ENCODE assay signal across 8 cellular contexts in genomic region chr11:64245401-64245796, GRCh38. TPM values are rescaled to one million over a fixed set of nuclear protein-coding genes. Genes with fewer than 3 reads are reported as not detected.
DNase-seq lines count a peak whose midpoint lies in the region; ATAC-seq and TF ChIP-seq lines count a peak whose summit lies in the region.

No MANE protein-coding gene starts in this region.

- peak overlapping the region; percentile 92 for H3K4me3 Mint-ChIP-seq in activated naive CD8-positive, alpha-beta T cell treated with anti-CD3 and anti-CD28 coated beads, Interleukin-2, amount 50 U/mL, for 24 hours

- no peaks in the 10 kb centered on the region for H3K9me3 ChIP-seq in BE2C

- peaks cover 14% of the 10 kb centered on the region for H3K36me3 Mint-ChIP-seq in activated naive CD8-positive, alpha-beta T cell treated with anti-CD3 and anti-CD28 coated beads, Interleukin-2, amount 50 U/mL, for 24 hours (ENCODE audit: low read depth)

- no peaks in the 10 kb centered on the region; the same call in 1 of the 2 replicates for H3K4me1 ChIP-seq in BE2C

- ATAC-seq in activated naive CD8-positive, alpha-beta T cell treated with anti-CD3 and anti-CD28 coated beads, Interleukin-2, amount 50 U/mL, for 24 hours = no peak
- no peak for ATAC-seq in GM18511 (IDR thresholded peaks at IDR 0.05; ENCODE audit: unreplicated experiment)

- DNase-seq in BE2C (no peak), LNCaP clone FGC (ENCODE audit: low read depth) (no peak), H4 (ENCODE audit: low spot score) (no peak), DMS153 (lab: John Stamatoyannopoulos, UW) (no peak)
- DNase-seq in activated naive CD8-positive, alpha-beta T cell treated with anti-CD3 and anti-CD28 coated beads, Interleukin-2, amount 50 U/mL, for 24 hours = no peak
- peak; percentile 35 for DNase-seq in stimulated activated CD8-positive, alpha-beta memory T cell treated with anti-CD3 and anti-CD28 coated beads, Interleukin-12 subunit alpha, Interleukin-12 subunit beta, amount 100 ng/mL, for 4 hours (ENCODE audit: low read depth)

- H3K27me3 ChIP-seq in BE2C = no peaks in the 10 kb centered on the region

- no peaks in the 10 kb centered on the region for H3K27me3 Mint-ChIP-seq in activated naive CD8-positive, alpha-beta T cell treated with anti-CD3 and anti-CD28 coated beads, Interleukin-2, amount 50 U/mL, for 24 hours

- TF ChIP-seq CTCF in BE2C (IDR thresholded peaks at IDR 0.05; ENCODE audit: low read depth, low read length) = no peak
- no peak for TF ChIP-seq CTCF in LNCaP clone FGC (IDR thresholded peaks at IDR 0.05; ENCODE audit: control insufficient read depth, extremely low read depth, insufficient read depth)

- H3K36me3 ChIP-seq in BE2C = no peaks in the 10 kb centered on the region

- H3K4me1 Mint-ChIP-seq in activated naive CD8-positive, alpha-beta T cell treated with anti-CD3 and anti-CD28 coated beads, Interleukin-2, amount 50 U/mL, for 24 hours = peaks cover 35% of the 10 kb centered on the region

- H3K4me3 ChIP-seq in BE2C (ENCODE audit: low read depth, low read length) = peak overlapping the region; percentile 81
- H3K4me3 ChIP-seq in LNCaP clone FGC (ENCODE audit: low read depth, low read length) = peak overlapping the region; percentile 96
- H3K4me3 ChIP-seq in iPS-11a (ENCODE audit: low read depth, low read length) = peak overlapping the region; percentile 97

- peak overlapping the region; percentile 96 for H3K27ac Mint-ChIP-seq in activated naive CD8-positive, alpha-beta T cell treated with anti-CD3 and anti-CD28 coated beads, Interleukin-2, amount 50 U/mL, for 24 hours

- H3K9me3 Mint-ChIP-seq in activated naive CD8-positive, alpha-beta T cell treated with anti-CD3 and anti-CD28 coated beads, Interleukin-2, amount 50 U/mL, for 24 hours = no peaks in the 10 kb centered on the region

RNA-seq across cellular contexts. Expression of gene PPP1R14B, which starts 1.3 kb away (rescaled TPM):
- polyA plus RNA-seq in BE2C (2012; ENCODE audit: insufficient read depth, insufficient read length, low read depth) = 310 TPM
- total RNA-seq in H4 (2014; rRNA removed; shearing (Covaris generic)) = 242 and 321 TPM in 2 replicates

RNA-seq across cellular contexts. Expression of gene FKBP2, which starts 4.5 kb away (rescaled TPM):
- 110 TPM for polyA plus RNA-seq in BE2C (2012; ENCODE audit: insufficient read depth, insufficient read length, low read depth)
- total RNA-seq in H4 (2014; rRNA removed; shearing (Covaris generic)) = 65.7 and 97.7 TPM in 2 replicates

RNA-seq across cellular contexts. Expression of gene PLCB3, which starts 5.9 kb away (rescaled TPM):
- polyA plus RNA-seq in BE2C (2012; ENCODE audit: insufficient read depth, insufficient read length, low read depth) = 18.9 TPM
- 10.8 and 12.6 TPM in 2 replicates for total RNA-seq in H4 (2014; rRNA removed; shearing (Covaris generic))

RNA-seq across cellular contexts. Expression of gene VEGFB, which starts 11.0 kb away (rescaled TPM):
- polyA plus RNA-seq in BE2C (2012; ENCODE audit: insufficient read depth, insufficient read length, low read depth) = 31.4 TPM
- total RNA-seq in H4 (2014; rRNA removed; shearing (Covaris generic)) = 28.8 and 51.6 TPM in 2 replicates

RNA-seq across cellular contexts. Expression of gene DNAJC4, which starts 15.1 kb away (rescaled TPM):
- 20.3 TPM for polyA plus RNA-seq in BE2C (2012; ENCODE audit: insufficient read depth, insufficient read length, low read depth)
- total RNA-seq in H4 (2014; rRNA removed; shearing (Covaris generic)) = 2.5 and 4.5 TPM in 2 replicates
